16 cellular contexts compared by ENCODE assay signal in the genomic region with DNA sequence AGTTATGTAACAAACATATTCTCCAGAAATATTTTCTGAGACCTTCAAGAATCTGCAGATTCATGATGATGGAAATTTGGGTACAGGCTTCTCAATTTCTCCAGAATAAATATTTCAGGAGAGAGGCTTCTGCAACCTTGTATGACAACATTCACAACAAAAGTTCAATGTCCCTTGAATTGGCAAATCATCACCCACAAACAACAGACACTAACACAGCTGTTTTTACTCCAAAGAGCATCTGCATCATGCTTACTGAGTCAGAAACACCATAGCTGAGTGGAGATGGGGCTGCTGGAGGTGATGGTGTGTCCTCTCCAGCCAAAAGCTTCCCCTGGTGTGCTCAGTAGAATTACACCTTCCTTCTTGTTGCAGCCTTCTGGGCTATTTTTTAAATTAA. TPM values are rescaled to one million over a fixed set of nuclear protein-coding genes. Genes with fewer than 3 reads are reported as not detected.
A peak's percentile ranks its signal among the peaks of the same experiment; 100 is the strongest.
DNase-seq lines count a peak whose midpoint lies in the region; ATAC-seq and TF ChIP-seq lines count a peak whose summit lies in the region.
"Had no signal": no experiment of that assay in that cellular context is flagged by ENCODE, and none has a peak within 500 bp of the region (broad histone marks: within the 10 kb centered on the region; RNA-seq: fewer than 3 reads in every experiment).

No MANE protein-coding gene starts in this region.

- H4K20me1 ChIP-seq in GM23338 (replicated peaks; ENCODE audit: insufficient read depth) = no peaks in the 10 kb centered on the region

- peak overlapping the region; percentile 53 for H3K4me2 ChIP-seq in GM23338
- H3K4me2 ChIP-seq: A549, SK-N-SH had no signal

- H3K27me3 Mint-ChIP-seq in GM23338 (ENCODE audit: insufficient read depth, low read depth, poor library complexity) = peaks cover 25% of the 10 kb centered on the region
- H3K27me3 Mint-ChIP-seq in osteocyte (ENCODE audit: unreplicated experiment) = peaks cover 25% of the 10 kb centered on the region
- no peaks in the 10 kb centered on the region for H3K27me3 Mint-ChIP-seq in activated T-helper 17 cell treated with anti-CD3 and anti-CD28 coated beads, Interleukin-2, amount 50 U/mL, for 72 hours

- H3K9me3 Mint-ChIP-seq in GM23338 = no peaks in the 10 kb centered on the region
- no peaks in the 10 kb centered on the region for H3K9me3 Mint-ChIP-seq in osteocyte (ENCODE audit: unreplicated experiment)
- H3K9me3 Mint-ChIP-seq in activated T-helper 17 cell treated with anti-CD3 and anti-CD28 coated beads, Interleukin-2, amount 50 U/mL, for 72 hours = no peaks in the 10 kb centered on the region

- no peak for DNase-seq in GM23338 (ENCODE audit: low spot score)
- peak; percentile 30 for DNase-seq in NCI-H1694 (lab: John Stamatoyannopoulos, UW)
- DNase-seq in osteocyte (ENCODE audit: extremely low spot score, unreplicated experiment) = peak; percentile 4
- DNase-seq in H4 (ENCODE audit: low spot score) = no peak
- DNase-seq: C1 segment of cervical spinal cord; DND-41; NCI-H146; NCI-H345; NK-92 treated with Interleukin-12 subunit alpha and Interleukin-12 subunit beta, amount 100 ng/mL, for 24 hours; SHP77; SK-N-SH had no signal

- H3K4me3 ChIP-seq in GM23338 (no peak overlapping the region), iPS-15b (ENCODE audit: low read depth, low read length) (peak overlapping the region; percentile 16)
- H3K4me3 ChIP-seq: A549 had no signal

- TF ChIP-seq CTCF in GM23338 (conservative IDR thresholded peaks at IDR 0.05; ENCODE audit: low read depth in 2 of 2) = no peak
- no peak for TF ChIP-seq CTCF in osteocyte (IDR thresholded peaks at IDR 0.05)

- H3K79me2 ChIP-seq in GM23338 (replicated peaks; ENCODE audit: insufficient read depth) = peaks cover 30% of the 10 kb centered on the region

- no peaks in the 10 kb centered on the region for H3K9me3 ChIP-seq in iPS-15b (ENCODE audit: control insufficient read depth, insufficient read depth, low read length)
- H3K9me3 ChIP-seq: A549, SK-N-SH had no signal

- H3K4me3 Mint-ChIP-seq in GM23338 (no peak overlapping the region), osteocyte (ENCODE audit: unreplicated experiment) (no peak overlapping the region)
- H3K4me3 Mint-ChIP-seq in activated T-helper 17 cell treated with anti-CD3 and anti-CD28 coated beads, Interleukin-2, amount 50 U/mL, for 72 hours = no peak overlapping the region

- no peak overlapping the region for H3K9ac ChIP-seq in iPS-15b (ENCODE audit: low read depth, low read length)
- H3K9ac ChIP-seq: SK-N-SH had no signal

- H3K36me3 Mint-ChIP-seq in GM23338 (ENCODE audit: low read depth) (0 out of 3 replicates have a peak, but pooled peaks cover 3% of the 10 kb centered on the region), osteocyte (ENCODE audit: unreplicated experiment) (no peaks in the 10 kb centered on the region)
- no peaks in the 10 kb centered on the region for H3K36me3 Mint-ChIP-seq in activated T-helper 17 cell treated with anti-CD3 and anti-CD28 coated beads, Interleukin-2, amount 50 U/mL, for 72 hours (ENCODE audit: low read depth)

- no peaks in the 10 kb centered on the region for H3K9me2 ChIP-seq in GM23338 (ENCODE audit: insufficient read depth)
- H3K9me2 ChIP-seq: SK-N-SH had no signal

- peaks cover 3% of the 10 kb centered on the region; the same call in 1 of the 2 replicates for H3F3A ChIP-seq in GM23338 (replicated peaks; ENCODE audit: low read depth)

- H3K27me3 ChIP-seq in GM23338 (ENCODE audit: insufficient read depth) (0 out of 2 replicates have a peak, but pooled peaks cover 3% of the 10 kb centered on the region), iPS-15b (ENCODE audit: control insufficient read depth, insufficient read depth, low read length) (no peaks in the 10 kb centered on the region)

- no peak for ATAC-seq in GM23338
- no peak for ATAC-seq in GM19324 (IDR thresholded peaks at IDR 0.05; ENCODE audit: low FRiP score, unreplicated experiment)
- ATAC-seq in activated T-helper 17 cell treated with anti-CD3 and anti-CD28 coated beads, Interleukin-2, amount 50 U/mL, for 72 hours (replicated peaks) = no peak
- ATAC-seq: A549 had no signal

- H2AFZ ChIP-seq in GM23338 = no peak overlapping the region

- H3K4me1 ChIP-seq in GM23338 (ENCODE audit: insufficient read depth) = peaks cover 41% of the 10 kb centered on the region
- H3K4me1 ChIP-seq in iPS-15b (ENCODE audit: control insufficient read depth, insufficient read depth, low read length) = peaks cover 29% of the 10 kb centered on the region

- no peak overlapping the region for H3K27ac Mint-ChIP-seq in GM23338
- no peak overlapping the region for H3K27ac Mint-ChIP-seq in osteocyte (ENCODE audit: unreplicated experiment)
- H3K27ac Mint-ChIP-seq in activated T-helper 17 cell treated with anti-CD3 and anti-CD28 coated beads, Interleukin-2, amount 50 U/mL, for 72 hours = no peak overlapping the region

- peak overlapping the region; percentile 87 for H3K27ac ChIP-seq in GM23338 (ENCODE audit: low read depth)

- H3K4me1 Mint-ChIP-seq in GM23338 = peaks cover 69% of the 10 kb centered on the region
- no peaks in the 10 kb centered on the region for H3K4me1 Mint-ChIP-seq in osteocyte (ENCODE audit: unreplicated experiment)
- H3K4me1 Mint-ChIP-seq in activated T-helper 17 cell treated with anti-CD3 and anti-CD28 coated beads, Interleukin-2, amount 50 U/mL, for 72 hours = no peaks in the 10 kb centered on the region

- no peaks in the 10 kb centered on the region for H3K36me3 ChIP-seq in GM23338 (ENCODE audit: insufficient read depth)
- H3K36me3 ChIP-seq in iPS-15b (ENCODE audit: control insufficient read depth, insufficient read depth, low read length) = no peaks in the 10 kb centered on the region

TF ChIP-seq in GM23338, 12 proteins besides CTCF, POLR2A, EP300 and RAD21 (continues in another document):
- no peak for TF ChIP-seq STAT1 (IDR thresholded peaks at IDR 0.05; ENCODE audit: unreplicated experiment)
- no peak for TF ChIP-seq EZH2 (IDR thresholded peaks at IDR 0.05; ENCODE audit: low read depth, unreplicated experiment)
- TF ChIP-seq, protein P1, sequence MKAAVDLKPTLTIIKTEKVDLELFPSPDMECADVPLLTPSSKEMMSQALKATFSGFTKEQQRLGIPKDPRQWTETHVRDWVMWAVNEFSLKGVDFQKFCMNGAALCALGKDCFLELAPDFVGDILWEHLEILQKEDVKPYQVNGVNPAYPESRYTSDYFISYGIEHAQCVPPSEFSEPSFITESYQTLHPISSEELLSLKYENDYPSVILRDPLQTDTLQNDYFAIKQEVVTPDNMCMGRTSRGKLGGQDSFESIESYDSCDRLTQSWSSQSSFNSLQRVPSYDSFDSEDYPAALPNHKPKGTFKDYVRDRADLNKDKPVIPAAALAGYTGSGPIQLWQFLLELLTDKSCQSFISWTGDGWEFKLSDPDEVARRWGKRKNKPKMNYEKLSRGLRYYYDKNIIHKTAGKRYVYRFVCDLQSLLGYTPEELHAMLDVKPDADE (IDR thresholded peaks at IDR 0.05) = no peak
- no peak for TF ChIP-seq ZNF331 (CRISPR knock-in tag; IDR thresholded peaks at IDR 0.05; ENCODE audit: low read depth)
- TF ChIP-seq NANOG (IDR thresholded peaks at IDR 0.05; ENCODE audit: borderline replicate concordance) = no peak
- TF ChIP-seq, protein P2, sequence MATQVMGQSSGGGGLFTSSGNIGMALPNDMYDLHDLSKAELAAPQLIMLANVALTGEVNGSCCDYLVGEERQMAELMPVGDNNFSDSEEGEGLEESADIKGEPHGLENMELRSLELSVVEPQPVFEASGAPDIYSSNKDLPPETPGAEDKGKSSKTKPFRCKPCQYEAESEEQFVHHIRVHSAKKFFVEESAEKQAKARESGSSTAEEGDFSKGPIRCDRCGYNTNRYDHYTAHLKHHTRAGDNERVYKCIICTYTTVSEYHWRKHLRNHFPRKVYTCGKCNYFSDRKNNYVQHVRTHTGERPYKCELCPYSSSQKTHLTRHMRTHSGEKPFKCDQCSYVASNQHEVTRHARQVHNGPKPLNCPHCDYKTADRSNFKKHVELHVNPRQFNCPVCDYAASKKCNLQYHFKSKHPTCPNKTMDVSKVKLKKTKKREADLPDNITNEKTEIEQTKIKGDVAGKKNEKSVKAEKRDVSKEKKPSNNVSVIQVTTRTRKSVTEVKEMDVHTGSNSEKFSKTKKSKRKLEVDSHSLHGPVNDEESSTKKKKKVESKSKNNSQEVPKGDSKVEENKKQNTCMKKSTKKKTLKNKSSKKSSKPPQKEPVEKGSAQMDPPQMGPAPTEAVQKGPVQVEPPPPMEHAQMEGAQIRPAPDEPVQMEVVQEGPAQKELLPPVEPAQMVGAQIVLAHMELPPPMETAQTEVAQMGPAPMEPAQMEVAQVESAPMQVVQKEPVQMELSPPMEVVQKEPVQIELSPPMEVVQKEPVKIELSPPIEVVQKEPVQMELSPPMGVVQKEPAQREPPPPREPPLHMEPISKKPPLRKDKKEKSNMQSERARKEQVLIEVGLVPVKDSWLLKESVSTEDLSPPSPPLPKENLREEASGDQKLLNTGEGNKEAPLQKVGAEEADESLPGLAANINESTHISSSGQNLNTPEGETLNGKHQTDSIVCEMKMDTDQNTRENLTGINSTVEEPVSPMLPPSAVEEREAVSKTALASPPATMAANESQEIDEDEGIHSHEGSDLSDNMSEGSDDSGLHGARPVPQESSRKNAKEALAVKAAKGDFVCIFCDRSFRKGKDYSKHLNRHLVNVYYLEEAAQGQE (IDR thresholded peaks at IDR 0.05; ENCODE audit: unreplicated experiment) = no peak
- no peak for TF ChIP-seq ZNF114 (CRISPR knock-in tag; IDR thresholded peaks at IDR 0.05)
- TF ChIP-seq CREB1 (CRISPR knock-in tag; IDR thresholded peaks at IDR 0.05; ENCODE audit: low read depth) = no peak
- no peak for TF ChIP-seq JUNB (IDR thresholded peaks at IDR 0.05; ENCODE audit: unreplicated experiment)
- no peak for TF ChIP-seq EZH2phosphoT487 (IDR thresholded peaks at IDR 0.05; ENCODE audit: unreplicated experiment)
- no peak for TF ChIP-seq POLR2AphosphoS5 (IDR thresholded peaks at IDR 0.05; ENCODE audit: low read depth)

RNA-seq across cellular contexts. Expression of a gene that starts 9.3 kb away (rescaled TPM):
- 40.2 and 51.9 TPM in 2 replicates for total RNA-seq in GM23338 (2014; rRNA removed; shearing (Covaris generic))
- polyA plus RNA-seq in GM23338 (2016; fragmentation: Nextera tagmentation; extraction: Ambion mirVana) = 16.1 and 18.3 TPM in 2 replicates
- not detected in 2 replicates for total RNA-seq in osteocyte
- not detected for total RNA-seq in activated T-helper 17 cell treated with anti-CD3 and anti-CD28 coated beads, Interleukin-2, amount 50 U/mL, for 72 hours
- total RNA-seq in H4 (2014; rRNA removed; shearing (Covaris generic)) = 0.21 and 0.81 TPM in 2 replicates
- total RNA-seq: OCI-LY7 had no signal

Comparison
In these comparisons a context has a peak if more than half of its experiments do, and no peak if none do; other contexts are left out.
1. DNase-seq: peak in NCI-H1694 (single experiment) and osteocyte (single experiment); none in GM23338 (single experiment) and H4 (single experiment).
2. RNA of a gene that starts 9.3 kb away (total RNA-seq): 40.2 to 51.9 TPM in GM23338; 0.21 to 0.81 TPM in H4, not detected in osteocyte and not detected in activated T-helper 17 cell treated with anti-CD3 and anti-CD28 coated beads, Interleukin-2, amount 50 U/mL, for 72 hours; every median in the first group is over 10 times any median in the second.